In genomic region chr1:180898441-180899219, GRCh38 we compare ENCODE assay signal across 20 cellular contexts. TPM values are rescaled to one million over a fixed set of nuclear protein-coding genes. Genes with fewer than 3 reads are reported as not detected.
A peak's percentile ranks its signal among the peaks of the same experiment; 100 is the strongest.
DNase-seq lines count a peak whose midpoint lies in the region; ATAC-seq and TF ChIP-seq lines count a peak whose summit lies in the region.
"Had no signal": no experiment of that assay in that cellular context is flagged by ENCODE, and none has a peak within 500 bp of the region (broad histone marks: within the 10 kb centered on the region; RNA-seq: fewer than 3 reads in every experiment).

No MANE protein-coding gene starts in this region.

- peak overlapping the region; percentile 5; the same call in 1 of the 2 replicates for H3K4me3 Mint-ChIP-seq in HFFc6
- H3K4me3 Mint-ChIP-seq: activated CD8-positive, alpha-beta memory T cell treated with anti-CD3 and anti-CD28 coated beads, Interleukin-2, amount 10 ng/mL, durations not matched to agents 7 days and 5 days; immature natural killer cell; naive thymus-derived CD8-positive, alpha-beta T cell had no signal

- no peaks in the 10 kb centered on the region for H3K9me3 Mint-ChIP-seq in HFFc6

- peak overlapping the region; percentile 56 for H3K27ac Mint-ChIP-seq in HFFc6
- H3K27ac Mint-ChIP-seq: activated CD8-positive, alpha-beta memory T cell treated with anti-CD3 and anti-CD28 coated beads, Interleukin-2, amount 10 ng/mL, durations not matched to agents 7 days and 5 days; immature natural killer cell had no signal

- no peak for TF ChIP-seq CTCF in HFFc6 (IDR thresholded peaks at IDR 0.05)
- no peak for TF ChIP-seq CTCF in foreskin fibroblast (IDR thresholded peaks at IDR 0.05; ENCODE audit: low read depth, low read length)

- H3K4me1 Mint-ChIP-seq in HFFc6 (ENCODE audit: low read depth): peaks cover 13% of the 10 kb centered on the region

- ATAC-seq in HG02798 (IDR thresholded peaks at IDR 0.05; ENCODE audit: poor library complexity, unreplicated experiment): no peak
- ATAC-seq: activated CD8-positive, alpha-beta memory T cell treated with anti-CD3 and anti-CD28 coated beads, Interleukin-2, amount 10 ng/mL, durations not matched to agents 7 days and 5 days; naive thymus-derived CD8-positive, alpha-beta T cell had no signal

- peaks cover 14% of the 10 kb centered on the region for H3K36me3 Mint-ChIP-seq in HFFc6 (ENCODE audit: low read depth)
- H3K36me3 Mint-ChIP-seq: activated CD8-positive, alpha-beta memory T cell treated with anti-CD3 and anti-CD28 coated beads, Interleukin-2, amount 10 ng/mL, durations not matched to agents 7 days and 5 days had no signal

- peaks cover 6% of the 10 kb centered on the region for H3K27me3 Mint-ChIP-seq in HFFc6 (ENCODE audit: insufficient read depth)
- H3K27me3 Mint-ChIP-seq: activated CD8-positive, alpha-beta memory T cell treated with anti-CD3 and anti-CD28 coated beads, Interleukin-2, amount 10 ng/mL, durations not matched to agents 7 days and 5 days had no signal

- peak; percentile 53 for DNase-seq in DMS 273 (lab: John Stamatoyannopoulos, UW; ENCODE audit: unreplicated experiment)
- DNase-seq in DMS 273 treated with DMSO at 0.1 percent for 48 hours (lab: John Stamatoyannopoulos, UW): no peak
- DNase-seq in HFFc6: no peak
- DNase-seq in foreskin fibroblast: peak; percentile 21 to 56
- DNase-seq in myocyte (ENCODE audit: low read depth): peak; percentile 54
- DNase-seq in NCI-H524 treated with DMSO at 0.1 percent for 48 hours (lab: John Stamatoyannopoulos, UW): no peak
- no peak for DNase-seq in effector CD8-positive, alpha-beta T cell (lab: John Stamatoyannopoulos, UW)
- DNase-seq: activated CD4-positive, alpha-beta T cell treated with anti-CD3 and anti-CD28 coated beads for 1 hour; activated CD8-positive, alpha-beta memory T cell treated with anti-CD3 and anti-CD28 coated beads, Interleukin-2, amount 10 ng/mL, durations not matched to agents 7 days and 5 days; activated effector memory CD4-positive, alpha-beta T cell treated with Interleukin-2 at 50 U/mL for 16 hours; C1 segment of cervical spinal cord; dorsolateral prefrontal cortex; immature natural killer cell; naive thymus-derived CD8-positive, alpha-beta T cell; NCI-H146; NCI-H526; PC-9; testis had no signal

- H3K4me3 ChIP-seq in foreskin fibroblast (ENCODE audit: low read depth in 1 of 2, low read length in 2 of 2): no peak overlapping the region
- H3K4me3 ChIP-seq: dorsolateral prefrontal cortex, PC-9, prostate gland, testis had no signal

RNA-seq across cellular contexts. Expression of gene KIAA1614, which starts 14.1 kb away (rescaled TPM):
- total RNA-seq in HFFc6 (2021; fragmentation: NEBNext Ultra II Directional; extraction: Animal tissue kit (Norgen Biotek cat#: 25700)): 1 to 10 TPM; 2.9 to 4.7 (median 3.9) TPM
- total RNA-seq in myocyte: 6.5 and 7.9 TPM in 2 replicates
- polyA plus RNA-seq in myocyte (2012): 4.4 TPM
- polyA plus RNA-seq: immature natural killer cell had no signal

Comparison
In these comparisons a context has a peak if more than half of its experiments do, and no peak if none do; other contexts are left out.
1. DNase-seq: peak in DMS 273 (single experiment), foreskin fibroblast (2 of 2) and myocyte (single experiment); none in DMS 273 treated with DMSO at 0.1 percent for 48 hours (single experiment), HFFc6 (single experiment), NCI-H524 treated with DMSO at 0.1 percent for 48 hours (single experiment) and effector CD8-positive, alpha-beta T cell (single experiment).